In the genomic region with DNA sequence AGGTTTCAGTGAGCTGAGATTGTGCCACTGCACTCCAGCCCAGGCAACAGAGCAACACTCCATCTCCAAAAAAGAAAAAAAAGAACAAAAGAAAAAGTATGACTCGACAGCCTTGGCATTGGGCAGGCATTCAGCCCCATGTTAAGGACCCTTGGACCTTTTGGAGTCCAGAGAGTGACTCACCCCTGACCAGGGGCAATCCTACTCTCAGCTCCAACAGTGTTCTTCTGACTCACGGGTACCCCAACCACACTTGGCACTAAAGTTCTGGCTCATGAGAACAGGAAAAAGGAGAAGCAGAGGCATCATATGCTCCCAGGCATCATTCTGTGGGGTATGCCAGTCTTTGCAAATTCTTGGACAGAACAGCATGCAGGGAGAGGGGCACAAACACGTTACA, we compare ENCODE assay signal across 1 cellular context.
TF ChIP-seq lines count a peak whose summit lies in the region.

No MANE protein-coding gene starts in this region.

TF ChIP-seq in H1, 55 proteins besides CTCF, POLR2A, EP300 and RAD21:
- no peak for TF ChIP-seq SIN3A (conservative IDR thresholded peaks at IDR 0.05 in 1 of 2, IDR thresholded peaks at IDR 0.05 in 1 of 2; ENCODE audit: low read depth in 1 of 2, low read length in 2 of 2)
- TF ChIP-seq, protein P1, sequence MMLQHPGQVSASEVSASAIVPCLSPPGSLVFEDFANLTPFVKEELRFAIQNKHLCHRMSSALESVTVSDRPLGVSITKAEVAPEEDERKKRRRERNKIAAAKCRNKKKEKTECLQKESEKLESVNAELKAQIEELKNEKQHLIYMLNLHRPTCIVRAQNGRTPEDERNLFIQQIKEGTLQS (IDR thresholded peaks at IDR 0.05; ENCODE audit: insufficient read depth, low read depth, low read length), result no peak
- TF ChIP-seq POLR2AphosphoS5 (IDR thresholded peaks at IDR 0.05; ENCODE audit: low read depth, low read length), result no peak
- TF ChIP-seq RBBP5 (IDR thresholded peaks at IDR 0.05; ENCODE audit: borderline replicate concordance, low read depth, low read length), result no peak
- TF ChIP-seq, protein P2, sequence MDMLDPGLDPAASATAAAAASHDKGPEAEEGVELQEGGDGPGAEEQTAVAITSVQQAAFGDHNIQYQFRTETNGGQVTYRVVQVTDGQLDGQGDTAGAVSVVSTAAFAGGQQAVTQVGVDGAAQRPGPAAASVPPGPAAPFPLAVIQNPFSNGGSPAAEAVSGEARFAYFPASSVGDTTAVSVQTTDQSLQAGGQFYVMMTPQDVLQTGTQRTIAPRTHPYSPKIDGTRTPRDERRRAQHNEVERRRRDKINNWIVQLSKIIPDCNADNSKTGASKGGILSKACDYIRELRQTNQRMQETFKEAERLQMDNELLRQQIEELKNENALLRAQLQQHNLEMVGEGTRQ (IDR thresholded peaks at IDR 0.05; ENCODE audit: low read length), result no peak
